In the genomic region with DNA sequence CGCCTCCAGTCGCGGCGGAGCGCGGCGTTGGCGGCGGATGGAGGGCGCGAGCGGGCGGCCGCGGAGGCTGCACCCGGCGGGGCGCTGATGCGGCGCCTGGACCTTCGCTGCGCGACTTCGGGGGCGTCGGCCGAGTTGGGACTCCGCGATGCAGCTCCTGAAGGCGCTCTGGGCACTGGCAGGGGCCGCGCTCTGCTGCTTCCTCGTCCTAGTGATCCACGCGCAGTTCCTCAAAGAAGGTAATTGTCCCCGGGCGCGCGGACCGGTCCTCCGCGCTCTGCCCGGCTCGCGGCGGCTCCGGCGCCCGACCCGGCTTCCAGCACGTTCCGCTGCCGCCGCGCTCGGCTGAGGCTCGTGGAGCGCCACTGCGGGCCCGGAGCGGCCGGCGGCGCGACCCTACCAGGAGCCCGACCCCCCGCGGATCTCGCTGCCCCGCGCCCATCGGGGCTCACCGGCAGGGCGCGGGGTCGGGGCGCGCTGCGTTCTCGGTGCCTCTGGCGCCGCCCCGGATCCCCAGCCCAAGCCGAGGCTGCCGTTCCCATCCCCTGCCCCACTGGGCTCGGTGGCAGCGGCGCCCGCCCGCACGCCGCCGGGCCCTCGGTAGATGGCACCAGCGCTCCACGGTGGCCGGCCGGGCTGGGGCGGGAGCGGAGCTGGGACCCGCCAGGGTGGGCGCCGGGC, we compare ENCODE assay signal across 7 cellular contexts.
A peak's percentile ranks its signal among the peaks of the same experiment; 100 is the strongest.
DNase-seq lines count a peak whose midpoint lies in the region; TF ChIP-seq lines count a peak whose summit lies in the region.

No MANE protein-coding gene starts in this region.

- no peak overlapping the region for H3K4me2 ChIP-seq in SK-N-SH

- H4K20me1 ChIP-seq in SK-N-SH (ENCODE audit: insufficient read depth), result no peaks in the 10 kb centered on the region

- H3K79me2 ChIP-seq in SK-N-SH (ENCODE audit: insufficient read depth), result no peaks in the 10 kb centered on the region

- H3K36me3 ChIP-seq in HEK293 (ENCODE audit: control insufficient read depth in 2 of 2, insufficient read depth in 1 of 2, low read length in 2 of 2), result no peaks in the 10 kb centered on the region
- H3K36me3 ChIP-seq in SK-N-SH (replicated peaks in 1 of 2; ENCODE audit: control insufficient read depth in 1 of 2, insufficient read depth in 2 of 2, low read length in 1 of 2), result no peaks in the 10 kb centered on the region
- H3K36me3 ChIP-seq in iPS-18a (ENCODE audit: control insufficient read depth, low read depth, low read length), result no peaks in the 10 kb centered on the region
- no peaks in the 10 kb centered on the region for H3K36me3 ChIP-seq in adrenal gland (replicated peaks in 1 of 2)

- H3K4me1 ChIP-seq in HEK293 (ENCODE audit: control insufficient read depth, insufficient read depth, low read length) (no peaks in the 10 kb centered on the region), SK-N-SH (ENCODE audit: control insufficient read depth in 1 of 2, insufficient read depth in 2 of 2, low read depth in 1 of 2, low read length in 1 of 2) (no peaks in the 10 kb centered on the region; a peak in 1 of 4 replicates), iPS-18a (ENCODE audit: control insufficient read depth, low read depth, low read length) (peaks cover 3% of the 10 kb centered on the region), adrenal gland (replicated peaks in 1 of 2) (no peaks in the 10 kb centered on the region)

- intact Hi-C loops in adrenal gland (cut with DNase I), result no loop called here

- no peak for TF ChIP-seq EP300 in SK-N-SH (IDR thresholded peaks at IDR 0.05; ENCODE audit: borderline replicate concordance in 1 of 2, low read depth in 1 of 2, low read length in 1 of 2)

- TF ChIP-seq CTCF in HEK293 (tag by site-specific recombination; IDR thresholded peaks at IDR 0.05) (no peak), SK-N-SH (IDR thresholded peaks at IDR 0.05) (peak; percentile 22; the same call in 1 of the 2 replicates), adrenal gland (IDR thresholded peaks at IDR 0.05) (peak in 2 of 6 experiments; percentile 5 to 20)

- CTCF ChIA-PET in HEK293 (lab: Yijun Ruan, JAX) (interaction anchor here (0.5 to 0.6 kb wide), 2 partner anchors 71 to 676 kb away, joined by 3 to 4 read pairs; no protein-coding TSS in a partner anchor), SK-N-SH (lab: Yijun Ruan, JAX) (interaction anchor here (0.7 to 5.2 kb wide), 21 partner anchors 8 to 1058 kb away, joined by 3 to 37 read pairs (median 4); no protein-coding TSS in a partner anchor)

- no peak overlapping the region for H3K9ac ChIP-seq in SK-N-SH
- H3K9ac ChIP-seq in iPS-18a (ENCODE audit: low read length), result no peak overlapping the region

- no peaks in the 10 kb centered on the region for H3K9me2 ChIP-seq in SK-N-SH

- H3K4me3 ChIP-seq in HEK293 (ENCODE audit: low read depth, low read length), result no peak overlapping the region
- peak overlapping the region in 1 of 2 experiments; percentile 38; a peak in 1 of 4 replicates for H3K4me3 ChIP-seq in SK-N-SH (ENCODE audit: low read depth in 2 of 2, low read length in 1 of 2)
- H3K4me3 ChIP-seq in iPS-18a (ENCODE audit: low read length), result peak overlapping the region; percentile 45
- no peak overlapping the region for H3K4me3 ChIP-seq in adrenal gland

- H2AFZ ChIP-seq in SK-N-SH (ENCODE audit: low read depth), result no peak overlapping the region

- no peaks in the 10 kb centered on the region for H3K9me3 ChIP-seq in HEK293 (ENCODE audit: control insufficient read depth, insufficient read depth, low read depth, low read length)
- H3K9me3 ChIP-seq in SK-N-SH, result no peaks in the 10 kb centered on the region
- H3K9me3 ChIP-seq in iPS-18a (ENCODE audit: control insufficient read depth, low read depth, low read length), result no peaks in the 10 kb centered on the region
- no peaks in the 10 kb centered on the region for H3K9me3 ChIP-seq in adrenal gland (replicated peaks in 1 of 3)

- DNase-seq in SK-N-SH (peak; percentile 88), dedifferentiated amniotic fluid mesenchymal stem cell (ENCODE audit: extremely low spot score) (no peak), adrenal gland (no peak), NCI-H226 (no peak)
- DNase-seq in stimulated activated CD8-positive, alpha-beta memory T cell treated with anti-CD3 and anti-CD28 coated beads, Interleukin-4, amount 100 ng/mL, for 48 hours, result peak; percentile 34

- H3K27me3 ChIP-seq in SK-N-SH (ENCODE audit: insufficient read depth), result peaks cover 6% of the 10 kb centered on the region; the same call in 1 of the 2 replicates
- peaks cover 15% of the 10 kb centered on the region for H3K27me3 ChIP-seq in iPS-18a (ENCODE audit: control insufficient read depth, insufficient read depth, low read length)
- peaks cover 46% of the 10 kb centered on the region for H3K27me3 ChIP-seq in adrenal gland

- TF ChIP-seq RAD21 in SK-N-SH (IDR thresholded peaks at IDR 0.05; ENCODE audit: low read length), result peak; percentile 59

- no CpG with 5 or more reads among the region's 103 CpGs for WGBS in SK-N-SH (ENCODE audit: low lambda C conversion rate)
- 1% methylated on average over 30 to 103 of the region's 103 CpGs; no CpG with 5 or more reads in 1 of the 4 donors for WGBS in adrenal gland, 4 donors

- no peak for TF ChIP-seq POLR2A in adrenal gland (IDR thresholded peaks at IDR 0.05)

- no peaks in the 10 kb centered on the region for H3F3A ChIP-seq in SK-N-SH (replicated peaks; ENCODE audit: insufficient read depth)

- H3K27ac ChIP-seq in HEK293 (ENCODE audit: extremely low read depth, low read depth, low read length), result peak overlapping the region; percentile 31; the same call in 1 of the 2 replicates
- H3K27ac ChIP-seq in SK-N-SH (ENCODE audit: low read depth in 2 of 2, low read length in 1 of 2), result no peak overlapping the region; a peak in 1 of 4 replicates
- no peak overlapping the region for H3K27ac ChIP-seq in iPS-18a (ENCODE audit: low read length)
- no peak overlapping the region for H3K27ac ChIP-seq in adrenal gland

- POLR2A ChIA-PET in HEK293 (lab: Yijun Ruan, JAX) (no interaction called here), SK-N-SH (lab: Yijun Ruan, JAX) (no interaction called here)

TF ChIP-seq in HEK293, 187 proteins besides CTCF, POLR2A, EP300 and RAD21:
- no peak for TF ChIP-seq TCF7L2 (IDR thresholded peaks at IDR 0.05; ENCODE audit: borderline replicate concordance, low read depth, low read length)
- no peak for TF ChIP-seq ZEB2 (tag by site-specific recombination; IDR thresholded peaks at IDR 0.05)
- no peak for TF ChIP-seq ZNF626 (tag by site-specific recombination; IDR thresholded peaks at IDR 0.05)
- TF ChIP-seq, protein P1, sequence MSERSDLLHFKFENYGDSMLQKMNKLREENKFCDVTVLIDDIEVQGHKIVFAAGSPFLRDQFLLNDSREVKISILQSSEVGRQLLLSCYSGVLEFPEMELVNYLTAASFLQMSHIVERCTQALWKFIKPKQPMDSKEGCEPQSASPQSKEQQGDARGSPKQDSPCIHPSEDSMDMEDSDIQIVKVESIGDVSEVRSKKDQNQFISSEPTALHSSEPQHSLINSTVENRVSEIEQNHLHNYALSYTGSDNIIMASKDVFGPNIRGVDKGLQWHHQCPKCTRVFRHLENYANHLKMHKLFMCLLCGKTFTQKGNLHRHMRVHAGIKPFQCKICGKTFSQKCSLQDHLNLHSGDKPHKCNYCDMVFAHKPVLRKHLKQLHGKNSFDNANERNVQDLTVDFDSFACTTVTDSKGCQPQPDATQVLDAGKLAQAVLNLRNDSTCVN (tag by site-specific recombination; optimal IDR thresholded peaks at IDR 0.05), result peak; percentile 6
- TF ChIP-seq, protein P2, sequence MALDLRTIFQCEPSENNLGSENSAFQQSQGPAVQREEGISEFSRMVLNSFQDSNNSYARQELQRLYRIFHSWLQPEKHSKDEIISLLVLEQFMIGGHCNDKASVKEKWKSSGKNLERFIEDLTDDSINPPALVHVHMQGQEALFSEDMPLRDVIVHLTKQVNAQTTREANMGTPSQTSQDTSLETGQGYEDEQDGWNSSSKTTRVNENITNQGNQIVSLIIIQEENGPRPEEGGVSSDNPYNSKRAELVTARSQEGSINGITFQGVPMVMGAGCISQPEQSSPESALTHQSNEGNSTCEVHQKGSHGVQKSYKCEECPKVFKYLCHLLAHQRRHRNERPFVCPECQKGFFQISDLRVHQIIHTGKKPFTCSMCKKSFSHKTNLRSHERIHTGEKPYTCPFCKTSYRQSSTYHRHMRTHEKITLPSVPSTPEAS (tag by site-specific recombination; IDR thresholded peaks at IDR 0.05), result no peak
- no peak for TF ChIP-seq ZNF560 (tag by site-specific recombination; IDR thresholded peaks at IDR 0.05; ENCODE audit: borderline replicate concordance)

TF ChIP-seq in SK-N-SH, 30 proteins besides CTCF, POLR2A, EP300 and RAD21:
- no peak for TF ChIP-seq ELF1 (IDR thresholded peaks at IDR 0.05)
- no peak for TF ChIP-seq POLR2AphosphoS5 (IDR thresholded peaks at IDR 0.05; ENCODE audit: low read depth, low read length)
- TF ChIP-seq SMC3 (IDR thresholded peaks at IDR 0.05; ENCODE audit: low read depth, low read length), result peak; percentile 10; the same call in 1 of the 2 replicates
TF ChIP-seq in SK-N-SH: peak in this region for 1.

Comparison
In these comparisons a context has a peak if more than half of its experiments do, and no peak if none do; other contexts are left out.
1. DNase-seq: peak in SK-N-SH (single experiment) and stimulated activated CD8-positive, alpha-beta memory T cell treated with anti-CD3 and anti-CD28 coated beads, Interleukin-4, amount 100 ng/mL, for 48 hours (single experiment); none in dedifferentiated amniotic fluid mesenchymal stem cell (single experiment), adrenal gland (0 of 7) and NCI-H226 (single experiment).